In the genomic region with DNA sequence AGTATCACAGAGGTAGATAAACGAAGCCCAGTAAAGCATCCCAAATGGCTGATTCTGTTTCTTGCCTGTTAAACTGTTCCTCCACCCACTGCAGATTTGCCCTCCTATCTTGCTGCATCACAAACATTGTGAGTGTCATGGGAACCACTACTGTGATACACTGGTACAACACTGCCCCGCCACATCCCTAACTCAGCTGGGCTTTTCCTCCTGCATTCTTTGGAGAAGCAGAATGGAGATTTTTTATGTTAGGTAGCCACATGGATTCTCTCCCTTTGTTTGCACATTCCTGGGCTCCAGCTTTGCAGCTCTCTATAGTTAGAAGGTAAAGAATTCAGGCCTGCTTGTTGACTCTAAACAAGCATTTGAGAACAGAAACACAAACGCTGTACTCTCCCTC, we compare ENCODE assay signal across 13 cellular contexts.
DNase-seq lines count a peak whose midpoint lies in the region; ATAC-seq lines count a peak whose summit lies in the region.
"Had no signal": no experiment of that assay in that cellular context is flagged by ENCODE, and none has a peak within 500 bp of the region (broad histone marks: within the 10 kb centered on the region; RNA-seq: fewer than 3 reads in every experiment).

No MANE protein-coding gene starts in this region.

- H3K4me1 Mint-ChIP-seq in activated T-helper 2 cell treated with anti-CD3 and anti-CD28 coated beads, Interferon-gamma antibody, Interleukin-2, Interleukin-4, amounts not matched to agents 10 μg/mL and 5 μg/mL and 100 μg/mL, durations not matched to agents 14 hours and 24 hours and 36 hours (ENCODE audit: low read depth): peaks cover 22% of the 10 kb centered on the region

- H3K27ac Mint-ChIP-seq in activated T-helper 2 cell treated with anti-CD3 and anti-CD28 coated beads, Interferon-gamma antibody, Interleukin-2, Interleukin-4, amounts not matched to agents 10 μg/mL and 5 μg/mL and 100 μg/mL, durations not matched to agents 14 hours and 24 hours and 36 hours: no peak overlapping the region
- H3K27ac Mint-ChIP-seq: activated CD4-positive, alpha-beta memory T cell treated with anti-CD3 and anti-CD28 coated beads for 36 hours had no signal

- ATAC-seq in HG03521 (IDR thresholded peaks at IDR 0.05; ENCODE audit: unreplicated experiment): no peak
- no peak for ATAC-seq in GM21529 (IDR thresholded peaks at IDR 0.05; ENCODE audit: unreplicated experiment)
- ATAC-seq: gastrocnemius medialis had no signal

- H3K36me3 Mint-ChIP-seq in activated T-helper 2 cell treated with anti-CD3 and anti-CD28 coated beads, Interferon-gamma antibody, Interleukin-2, Interleukin-4, amounts not matched to agents 10 μg/mL and 5 μg/mL and 100 μg/mL, durations not matched to agents 14 hours and 24 hours and 36 hours (ENCODE audit: low read depth): peaks cover 49% of the 10 kb centered on the region

- H3K9me3 Mint-ChIP-seq in activated T-helper 2 cell treated with anti-CD3 and anti-CD28 coated beads, Interferon-gamma antibody, Interleukin-2, Interleukin-4, amounts not matched to agents 10 μg/mL and 5 μg/mL and 100 μg/mL, durations not matched to agents 14 hours and 24 hours and 36 hours: no peaks in the 10 kb centered on the region
- H3K9me3 Mint-ChIP-seq: activated CD4-positive, alpha-beta memory T cell treated with anti-CD3 and anti-CD28 coated beads for 36 hours; activated naive CD8-positive, alpha-beta T cell treated with anti-CD3 and anti-CD28 coated beads, Interleukin-2, amount 10 ng/mL, durations not matched to agents 7 days and 5 days; stimulated activated naive CD8-positive, alpha-beta T cell treated with anti-CD3 and anti-CD28 coated beads, Interleukin-15, Interleukin-2, amounts not matched to agents 100 ng/mL and 50 ng/mL, for 24 hours had no signal

- no peak overlapping the region for H3K4me3 Mint-ChIP-seq in activated T-helper 2 cell treated with anti-CD3 and anti-CD28 coated beads, Interferon-gamma antibody, Interleukin-2, Interleukin-4, amounts not matched to agents 10 μg/mL and 5 μg/mL and 100 μg/mL, durations not matched to agents 14 hours and 24 hours and 36 hours (ENCODE audit: low read depth)
- H3K4me3 Mint-ChIP-seq: activated CD4-positive, alpha-beta memory T cell treated with anti-CD3 and anti-CD28 coated beads for 36 hours; activated naive CD8-positive, alpha-beta T cell treated with anti-CD3 and anti-CD28 coated beads, Interleukin-2, amount 10 ng/mL, durations not matched to agents 7 days and 5 days; stimulated activated naive CD8-positive, alpha-beta T cell treated with anti-CD3 and anti-CD28 coated beads, Interleukin-15, Interleukin-2, amounts not matched to agents 100 ng/mL and 50 ng/mL, for 24 hours had no signal

- peak; percentile 66 for DNase-seq in NCI-H748 (lab: John Stamatoyannopoulos, UW; ENCODE audit: unreplicated experiment)
- DNase-seq in NCI-H748 treated with DMSO at 0.1 percent for 48 hours (lab: John Stamatoyannopoulos, UW): no peak
- DNase-seq in amniotic stem cell (lab: John Stamatoyannopoulos, UW): peak; percentile 0
- peak; percentile 88 for DNase-seq in iPS DF 19.7 (ENCODE audit: low read depth, low spot score)
- peak; percentile 15 for DNase-seq in smooth muscle cell of the brain vasculature (ENCODE audit: low read depth, low spot score)
- DNase-seq in activated T-helper 2 cell treated with anti-CD3 and anti-CD28 coated beads, Interferon-gamma antibody, Interleukin-2, Interleukin-4, amounts not matched to agents 10 μg/mL and 5 μg/mL and 100 μg/mL, durations not matched to agents 14 hours and 24 hours and 36 hours (ENCODE audit: low spot score): no peak
- DNase-seq: activated CD4-positive, alpha-beta memory T cell treated with anti-CD3 and anti-CD28 coated beads for 36 hours; activated naive CD8-positive, alpha-beta T cell treated with anti-CD3 and anti-CD28 coated beads, Interleukin-2, amount 10 ng/mL, durations not matched to agents 7 days and 5 days; gastrocnemius medialis; NCI-H774 had no signal

- intact Hi-C loops in activated T-helper 2 cell treated with anti-CD3 and anti-CD28 coated beads, Interferon-gamma antibody, Interleukin-2, Interleukin-4, amounts not matched to agents 10 μg/mL and 5 μg/mL and 100 μg/mL, durations not matched to agents 14 hours and 24 hours and 36 hours (cut with micrococcal nuclease): no loop called here

- H3K27me3 Mint-ChIP-seq in activated T-helper 2 cell treated with anti-CD3 and anti-CD28 coated beads, Interferon-gamma antibody, Interleukin-2, Interleukin-4, amounts not matched to agents 10 μg/mL and 5 μg/mL and 100 μg/mL, durations not matched to agents 14 hours and 24 hours and 36 hours (ENCODE audit: low read depth): no peaks in the 10 kb centered on the region
- H3K27me3 Mint-ChIP-seq: activated CD4-positive, alpha-beta memory T cell treated with anti-CD3 and anti-CD28 coated beads for 36 hours; activated naive CD8-positive, alpha-beta T cell treated with anti-CD3 and anti-CD28 coated beads, Interleukin-2, amount 10 ng/mL, durations not matched to agents 7 days and 5 days; stimulated activated naive CD8-positive, alpha-beta T cell treated with anti-CD3 and anti-CD28 coated beads, Interleukin-15, Interleukin-2, amounts not matched to agents 100 ng/mL and 50 ng/mL, for 24 hours had no signal

Comparison
In these comparisons a context has a peak if more than half of its experiments do, and no peak if none do; other contexts are left out.
1. DNase-seq: peak in NCI-H748 (single experiment), amniotic stem cell (single experiment), iPS DF 19.7 (single experiment) and smooth muscle cell of the brain vasculature (single experiment); none in NCI-H748 treated with DMSO at 0.1 percent for 48 hours (single experiment) and activated T-helper 2 cell treated with anti-CD3 and anti-CD28 coated beads, Interferon-gamma antibody, Interleukin-2, Interleukin-4, amounts not matched to agents 10 μg/mL and 5 μg/mL and 100 μg/mL, durations not matched to agents 14 hours and 24 hours and 36 hours (single experiment).